In the genomic region with DNA sequence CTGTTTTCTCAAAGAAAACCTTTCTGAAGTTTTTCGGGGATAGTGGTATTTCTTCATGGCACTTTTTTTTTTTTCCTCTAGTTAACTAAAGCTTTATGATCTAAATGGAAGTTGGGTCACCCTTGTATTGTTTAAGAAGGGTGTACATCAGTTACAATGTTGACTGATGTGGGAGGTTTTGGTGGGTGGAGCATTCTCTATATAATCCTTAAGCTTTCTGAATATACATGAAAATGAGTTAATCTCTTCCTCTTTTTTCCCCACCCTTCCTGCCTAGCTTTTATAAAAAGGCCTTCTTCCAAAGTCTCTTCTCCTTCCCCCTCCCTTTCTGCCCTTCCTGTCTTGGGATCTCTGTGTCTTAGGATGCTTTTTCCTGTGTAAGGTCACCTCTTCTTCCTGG, we compare ENCODE assay signal across 1 cellular context.
A peak's percentile ranks its signal among the peaks of the same experiment; 100 is the strongest.
TF ChIP-seq lines count a peak whose summit lies in the region.

No MANE protein-coding gene starts in this region.

TF ChIP-seq in HEK293, 187 proteins besides CTCF, POLR2A, EP300 and RAD21 (continued from another document):
- TF ChIP-seq, protein P1, sequence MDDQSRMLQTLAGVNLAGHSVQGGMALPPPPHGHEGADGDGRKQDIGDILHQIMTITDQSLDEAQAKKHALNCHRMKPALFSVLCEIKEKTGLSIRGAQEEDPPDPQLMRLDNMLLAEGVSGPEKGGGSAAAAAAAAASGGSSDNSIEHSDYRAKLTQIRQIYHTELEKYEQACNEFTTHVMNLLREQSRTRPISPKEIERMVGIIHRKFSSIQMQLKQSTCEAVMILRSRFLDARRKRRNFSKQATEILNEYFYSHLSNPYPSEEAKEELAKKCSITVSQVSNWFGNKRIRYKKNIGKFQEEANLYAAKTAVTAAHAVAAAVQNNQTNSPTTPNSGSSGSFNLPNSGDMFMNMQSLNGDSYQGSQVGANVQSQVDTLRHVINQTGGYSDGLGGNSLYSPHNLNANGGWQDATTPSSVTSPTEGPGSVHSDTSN (CRISPR knock-in tag; IDR thresholded peaks at IDR 0.05) = no peak
- TF ChIP-seq SCRT1 (tag by site-specific recombination; IDR thresholded peaks at IDR 0.05; ENCODE audit: borderline replicate concordance) (no peak), RBAK (tag by site-specific recombination; IDR thresholded peaks at IDR 0.05) (no peak), KLF1 (tag by site-specific recombination; IDR thresholded peaks at IDR 0.05) (peak; percentile 52), ZNF791 (tag by site-specific recombination; IDR thresholded peaks at IDR 0.05) (no peak)
- TF ChIP-seq, protein P2, sequence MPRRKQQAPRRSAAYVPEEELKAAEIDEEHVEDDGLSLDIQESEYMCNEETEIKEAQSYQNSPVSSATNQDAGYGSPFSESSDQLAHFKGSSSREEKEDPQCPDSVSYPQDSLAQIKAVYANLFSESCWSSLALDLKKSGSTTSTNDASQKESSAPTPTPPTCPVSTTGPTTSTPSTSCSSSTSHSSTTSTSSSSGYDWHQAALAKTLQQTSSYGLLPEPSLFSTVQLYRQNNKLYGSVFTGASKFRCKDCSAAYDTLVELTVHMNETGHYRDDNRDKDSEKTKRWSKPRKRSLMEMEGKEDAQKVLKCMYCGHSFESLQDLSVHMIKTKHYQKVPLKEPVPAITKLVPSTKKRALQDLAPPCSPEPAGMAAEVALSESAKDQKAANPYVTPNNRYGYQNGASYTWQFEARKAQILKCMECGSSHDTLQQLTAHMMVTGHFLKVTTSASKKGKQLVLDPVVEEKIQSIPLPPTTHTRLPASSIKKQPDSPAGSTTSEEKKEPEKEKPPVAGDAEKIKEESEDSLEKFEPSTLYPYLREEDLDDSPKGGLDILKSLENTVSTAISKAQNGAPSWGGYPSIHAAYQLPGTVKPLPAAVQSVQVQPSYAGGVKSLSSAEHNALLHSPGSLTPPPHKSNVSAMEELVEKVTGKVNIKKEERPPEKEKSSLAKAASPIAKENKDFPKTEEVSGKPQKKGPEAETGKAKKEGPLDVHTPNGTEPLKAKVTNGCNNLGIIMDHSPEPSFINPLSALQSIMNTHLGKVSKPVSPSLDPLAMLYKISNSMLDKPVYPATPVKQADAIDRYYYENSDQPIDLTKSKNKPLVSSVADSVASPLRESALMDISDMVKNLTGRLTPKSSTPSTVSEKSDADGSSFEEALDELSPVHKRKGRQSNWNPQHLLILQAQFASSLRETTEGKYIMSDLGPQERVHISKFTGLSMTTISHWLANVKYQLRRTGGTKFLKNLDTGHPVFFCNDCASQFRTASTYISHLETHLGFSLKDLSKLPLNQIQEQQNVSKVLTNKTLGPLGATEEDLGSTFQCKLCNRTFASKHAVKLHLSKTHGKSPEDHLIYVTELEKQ (tag by site-specific recombination; IDR thresholded peaks at IDR 0.05; ENCODE audit: borderline replicate concordance) = no peak
